In genomic region chr1:223700388-223700918, GRCh38 we compare ENCODE assay signal across 1 cellular context.
TF ChIP-seq lines count a peak whose summit lies in the region.

No MANE protein-coding gene starts in this region.

TF ChIP-seq in endothelial cell of umbilical vein, 7 proteins besides CTCF, POLR2A, EP300 and RAD21:
- TF ChIP-seq MYC (IDR thresholded peaks at IDR 0.05; ENCODE audit: low read depth, low read length): no peak
- no peak for TF ChIP-seq EZH2 (IDR thresholded peaks at IDR 0.05; ENCODE audit: borderline replicate concordance, low read depth, low read length, severe bottlenecking)
- no peak for TF ChIP-seq JUN (IDR thresholded peaks at IDR 0.05; ENCODE audit: borderline replicate concordance, insufficient read depth, insufficient read length, low read depth)
- no peak for TF ChIP-seq MAX (IDR thresholded peaks at IDR 0.05; ENCODE audit: insufficient read depth, insufficient read length)
- no peak for TF ChIP-seq GATA2 (IDR thresholded peaks at IDR 0.05; ENCODE audit: insufficient read depth, insufficient read length, low read depth, low read length)
- TF ChIP-seq FOS (IDR thresholded peaks at IDR 0.05; ENCODE audit: borderline replicate concordance, insufficient read depth, low read length): no peak
- TF ChIP-seq POLR2AphosphoS5 (IDR thresholded peaks at IDR 0.05; ENCODE audit: insufficient read depth, low read depth, low read length): no peak
